1 cellular context compared by ENCODE assay signal in genomic region chr3:194212869-194213320, GRCh38.
A peak's percentile ranks its signal among the peaks of the same experiment; 100 is the strongest.
TF ChIP-seq lines count a peak whose summit lies in the region.

No MANE protein-coding gene starts in this region.

TF ChIP-seq in H1, 55 proteins besides CTCF, POLR2A, EP300 and RAD21 (continued from another document):
- TF ChIP-seq ATF2 (IDR thresholded peaks at IDR 0.05; ENCODE audit: low read length) (no peak), TEAD4 (IDR thresholded peaks at IDR 0.05; ENCODE audit: low read depth, low read length) (peak; percentile 49), MAFK (IDR thresholded peaks at IDR 0.05; ENCODE audit: low read depth, low read length) (peak; percentile 22; the same call in 1 of the 2 replicates), TCF12 (IDR thresholded peaks at IDR 0.05; ENCODE audit: low read depth, low read length) (peak; percentile 65; the same call in 1 of the 2 replicates), SIRT6 (IDR thresholded peaks at IDR 0.05; ENCODE audit: low read length) (no peak)
